1 cellular context compared by ENCODE assay signal in the genomic region with DNA sequence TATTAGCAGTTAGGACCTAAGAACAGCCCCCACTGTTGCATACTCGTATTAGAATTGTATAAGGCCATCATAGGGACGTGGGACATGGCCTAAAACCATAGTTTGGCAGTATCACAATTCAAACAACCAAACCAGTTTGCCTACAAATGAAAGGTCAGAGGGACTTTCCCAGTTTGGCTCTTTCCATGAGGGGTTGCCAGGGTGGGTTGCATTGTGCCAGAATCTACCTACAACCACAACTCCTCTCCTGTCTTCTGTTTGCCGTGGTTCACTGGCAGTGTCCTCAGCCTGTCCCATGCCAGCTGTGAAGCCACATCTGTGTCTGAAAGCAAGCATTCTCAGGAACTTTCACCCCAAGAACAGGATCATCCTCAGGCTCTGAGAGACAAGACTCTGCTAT.
TF ChIP-seq lines count a peak whose summit lies in the region.

No MANE protein-coding gene starts in this region.

TF ChIP-seq in GM12878, 131 proteins besides CTCF, POLR2A, EP300 and RAD21:
- TF ChIP-seq POLR2AphosphoS2 (IDR thresholded peaks at IDR 0.05; ENCODE audit: low read depth, low read length): no peak
- no peak for TF ChIP-seq NRF1 (conservative IDR thresholded peaks at IDR 0.05; ENCODE audit: low read depth, low read length)
- TF ChIP-seq SIX5 (IDR thresholded peaks at IDR 0.05; ENCODE audit: low read depth, low read length, severe bottlenecking): no peak
- TF ChIP-seq BCL11A (IDR thresholded peaks at IDR 0.05; ENCODE audit: low read depth, low read length): no peak
- TF ChIP-seq CHD4 (IDR thresholded peaks at IDR 0.05): no peak
- no peak for TF ChIP-seq RAD51 (IDR thresholded peaks at IDR 0.05)
- no peak for TF ChIP-seq RB1 (IDR thresholded peaks at IDR 0.05; ENCODE audit: borderline replicate concordance)
- TF ChIP-seq BMI1 (IDR thresholded peaks at IDR 0.05; ENCODE audit: borderline replicate concordance): no peak
- TF ChIP-seq POLR2AphosphoS5 (IDR thresholded peaks at IDR 0.05; ENCODE audit: low read length): no peak
- no peak for TF ChIP-seq ZNF207 (IDR thresholded peaks at IDR 0.05; ENCODE audit: borderline replicate concordance)
- no peak for TF ChIP-seq SMAD1 (IDR thresholded peaks at IDR 0.05; ENCODE audit: low read depth, partially characterized antibody)
- TF ChIP-seq, protein P1, sequence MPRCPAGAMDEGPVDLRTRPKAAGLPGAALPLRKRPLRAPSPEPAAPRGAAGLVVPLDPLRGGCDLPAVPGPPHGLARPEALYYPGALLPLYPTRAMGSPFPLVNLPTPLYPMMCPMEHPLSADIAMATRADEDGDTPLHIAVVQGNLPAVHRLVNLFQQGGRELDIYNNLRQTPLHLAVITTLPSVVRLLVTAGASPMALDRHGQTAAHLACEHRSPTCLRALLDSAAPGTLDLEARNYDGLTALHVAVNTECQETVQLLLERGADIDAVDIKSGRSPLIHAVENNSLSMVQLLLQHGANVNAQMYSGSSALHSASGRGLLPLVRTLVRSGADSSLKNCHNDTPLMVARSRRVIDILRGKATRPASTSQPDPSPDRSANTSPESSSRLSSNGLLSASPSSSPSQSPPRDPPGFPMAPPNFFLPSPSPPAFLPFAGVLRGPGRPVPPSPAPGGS (IDR thresholded peaks at IDR 0.05; ENCODE audit: borderline replicate concordance, insufficient read depth, low read depth, low read length, poor library complexity, severe bottlenecking): no peak
- no peak for TF ChIP-seq GABPA (IDR thresholded peaks at IDR 0.05; ENCODE audit: low read depth)
- TF ChIP-seq MXI1 (IDR thresholded peaks at IDR 0.05; ENCODE audit: low read depth, low read length): no peak
- TF ChIP-seq, protein P2, sequence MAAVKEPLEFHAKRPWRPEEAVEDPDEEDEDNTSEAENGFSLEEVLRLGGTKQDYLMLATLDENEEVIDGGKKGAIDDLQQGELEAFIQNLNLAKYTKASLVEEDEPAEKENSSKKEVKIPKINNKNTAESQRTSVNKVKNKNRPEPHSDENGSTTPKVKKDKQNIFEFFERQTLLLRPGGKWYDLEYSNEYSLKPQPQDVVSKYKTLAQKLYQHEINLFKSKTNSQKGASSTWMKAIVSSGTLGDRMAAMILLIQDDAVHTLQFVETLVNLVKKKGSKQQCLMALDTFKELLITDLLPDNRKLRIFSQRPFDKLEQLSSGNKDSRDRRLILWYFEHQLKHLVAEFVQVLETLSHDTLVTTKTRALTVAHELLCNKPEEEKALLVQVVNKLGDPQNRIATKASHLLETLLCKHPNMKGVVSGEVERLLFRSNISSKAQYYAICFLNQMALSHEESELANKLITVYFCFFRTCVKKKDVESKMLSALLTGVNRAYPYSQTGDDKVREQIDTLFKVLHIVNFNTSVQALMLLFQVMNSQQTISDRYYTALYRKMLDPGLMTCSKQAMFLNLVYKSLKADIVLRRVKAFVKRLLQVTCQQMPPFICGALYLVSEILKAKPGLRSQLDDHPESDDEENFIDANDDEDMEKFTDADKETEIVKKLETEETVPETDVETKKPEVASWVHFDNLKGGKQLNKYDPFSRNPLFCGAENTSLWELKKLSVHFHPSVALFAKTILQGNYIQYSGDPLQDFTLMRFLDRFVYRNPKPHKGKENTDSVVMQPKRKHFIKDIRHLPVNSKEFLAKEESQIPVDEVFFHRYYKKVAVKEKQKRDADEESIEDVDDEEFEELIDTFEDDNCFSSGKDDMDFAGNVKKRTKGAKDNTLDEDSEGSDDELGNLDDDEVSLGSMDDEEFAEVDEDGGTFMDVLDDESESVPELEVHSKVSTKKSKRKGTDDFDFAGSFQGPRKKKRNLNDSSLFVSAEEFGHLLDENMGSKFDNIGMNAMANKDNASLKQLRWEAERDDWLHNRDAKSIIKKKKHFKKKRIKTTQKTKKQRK (IDR thresholded peaks at IDR 0.05; ENCODE audit: low read depth, low read length): no peak
- no peak for TF ChIP-seq SREBF2 (IDR thresholded peaks at IDR 0.05; ENCODE audit: low read length)
- TF ChIP-seq ZNF622 (IDR thresholded peaks at IDR 0.05): no peak
TF ChIP-seq in GM12878: peak in this region for 0.
